In genomic region chr12:64733857-64734256, GRCh38 we compare ENCODE assay signal across 11 cellular contexts. TPM values are rescaled to one million over a fixed set of nuclear protein-coding genes. Genes with fewer than 3 reads are reported as not detected.
A peak's percentile ranks its signal among the peaks of the same experiment; 100 is the strongest.
DNase-seq lines count a peak whose midpoint lies in the region; ATAC-seq and TF ChIP-seq lines count a peak whose summit lies in the region.
"Had no signal": no experiment of that assay in that cellular context is flagged by ENCODE, and none has a peak within 500 bp of the region (broad histone marks: within the 10 kb centered on the region; RNA-seq: fewer than 3 reads in every experiment).

No MANE protein-coding gene starts in this region.

- H3K36me3 Mint-ChIP-seq in activated naive CD4-positive, alpha-beta T cell treated with anti-CD3 and anti-CD28 coated beads for 36 hours (ENCODE audit: low read depth), result peaks cover 24% of the 10 kb centered on the region

- H3K27ac Mint-ChIP-seq in activated naive CD4-positive, alpha-beta T cell treated with anti-CD3 and anti-CD28 coated beads for 36 hours, result no peak overlapping the region
- H3K27ac Mint-ChIP-seq: activated B cell treated with CpG ODN at 0.5 μM for 24 hours had no signal

- intact Hi-C loops in left cardiac atrium (cut with DNase I), result no loop called here
- intact Hi-C loops in activated naive CD4-positive, alpha-beta T cell treated with anti-CD3 and anti-CD28 coated beads for 36 hours (cut with micrococcal nuclease), result no loop called here

- DNase-seq in NCI-H510A treated with DMSO at 0.1 percent for 48 hours (lab: John Stamatoyannopoulos, UW), result peak; percentile 21
- no peak for DNase-seq in NCI-H510A (lab: John Stamatoyannopoulos, UW)
- peak; percentile 74 for DNase-seq in left cardiac atrium
- peak; percentile 53 for DNase-seq in ureter (ENCODE audit: low spot score)
- no peak for DNase-seq in activated naive CD4-positive, alpha-beta T cell treated with anti-CD3 and anti-CD28 coated beads for 36 hours
- no peak for DNase-seq in NCI-H82 treated with DMSO at 0.1 percent for 48 hours (lab: John Stamatoyannopoulos, UW; ENCODE audit: unreplicated experiment)
- DNase-seq: activated B cell treated with CpG ODN at 0.5 μM for 24 hours, NCI-H1092 treated with DMSO at 0.1 percent for 48 hours, uterus had no signal

- CTCF ChIA-PET in activated naive CD4-positive, alpha-beta T cell treated with anti-CD3 and anti-CD28 coated beads for 36 hours (lab: Charles Lee), result interaction anchor here (1.3 to 1.5 kb wide), 2 partner anchors 38 to 184 kb away, joined by 3 read pairs; no protein-coding TSS in a partner anchor

- peaks cover 33% of the 10 kb centered on the region for H3K4me1 Mint-ChIP-seq in activated naive CD4-positive, alpha-beta T cell treated with anti-CD3 and anti-CD28 coated beads for 36 hours (ENCODE audit: low read depth)

- peak; percentile 82 for ATAC-seq in SK-N-SH treated with all-trans-retinoic acid at 6 μM for 48 hours
- ATAC-seq in left cardiac atrium, result peak; percentile 94
- no peak for ATAC-seq in HG03520 (IDR thresholded peaks at IDR 0.05; ENCODE audit: unreplicated experiment)

- H3K9me3 Mint-ChIP-seq in activated naive CD4-positive, alpha-beta T cell treated with anti-CD3 and anti-CD28 coated beads for 36 hours, result no peaks in the 10 kb centered on the region
- H3K9me3 Mint-ChIP-seq: activated B cell treated with CpG ODN at 0.5 μM for 24 hours had no signal

- no peak overlapping the region for H3K4me3 Mint-ChIP-seq in activated naive CD4-positive, alpha-beta T cell treated with anti-CD3 and anti-CD28 coated beads for 36 hours
- H3K4me3 Mint-ChIP-seq: activated B cell treated with CpG ODN at 0.5 μM for 24 hours had no signal

- no peaks in the 10 kb centered on the region for H3K27me3 Mint-ChIP-seq in activated naive CD4-positive, alpha-beta T cell treated with anti-CD3 and anti-CD28 coated beads for 36 hours (ENCODE audit: low read depth)
- H3K27me3 Mint-ChIP-seq: activated B cell treated with CpG ODN at 0.5 μM for 24 hours had no signal

TF ChIP-seq in SK-N-SH treated with all-trans-retinoic acid at 6 μM for 48 hours, 23 proteins besides CTCF, POLR2A, EP300 and RAD21:
- TF ChIP-seq ZC3H10 (CRISPR knock-in tag; IDR thresholded peaks at IDR 0.05) (no peak), ZNF70 (CRISPR knock-in tag; IDR thresholded peaks at IDR 0.05) (no peak), CSDC2 (CRISPR knock-in tag; IDR thresholded peaks at IDR 0.05) (no peak), ISL1 (CRISPR knock-in tag; IDR thresholded peaks at IDR 0.05) (no peak), ESRRG (CRISPR knock-in tag; IDR thresholded peaks at IDR 0.05) (no peak), GLIS3 (CRISPR knock-in tag; IDR thresholded peaks at IDR 0.05) (no peak), OSR1 (CRISPR knock-in tag; IDR thresholded peaks at IDR 0.05) (no peak), RARB (CRISPR knock-in tag; IDR thresholded peaks at IDR 0.05) (no peak), TOX (CRISPR knock-in tag; IDR thresholded peaks at IDR 0.05; ENCODE audit: borderline replicate concordance) (no peak), ZFP30 (CRISPR knock-in tag; IDR thresholded peaks at IDR 0.05) (no peak)
- TF ChIP-seq, protein P1, sequence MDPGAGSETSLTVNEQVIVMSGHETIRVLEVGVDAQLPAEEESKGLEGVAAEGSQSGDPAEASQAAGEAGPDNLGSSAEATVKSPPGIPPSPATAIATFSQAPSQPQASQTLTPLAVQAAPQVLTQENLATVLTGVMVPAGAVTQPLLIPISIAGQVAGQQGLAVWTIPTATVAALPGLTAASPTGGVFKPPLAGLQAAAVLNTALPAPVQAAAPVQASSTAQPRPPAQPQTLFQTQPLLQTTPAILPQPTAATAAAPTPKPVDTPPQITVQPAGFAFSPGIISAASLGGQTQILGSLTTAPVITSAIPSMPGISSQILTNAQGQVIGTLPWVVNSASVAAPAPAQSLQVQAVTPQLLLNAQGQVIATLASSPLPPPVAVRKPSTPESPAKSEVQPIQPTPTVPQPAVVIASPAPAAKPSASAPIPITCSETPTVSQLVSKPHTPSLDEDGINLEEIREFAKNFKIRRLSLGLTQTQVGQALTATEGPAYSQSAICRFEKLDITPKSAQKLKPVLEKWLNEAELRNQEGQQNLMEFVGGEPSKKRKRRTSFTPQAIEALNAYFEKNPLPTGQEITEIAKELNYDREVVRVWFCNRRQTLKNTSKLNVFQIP (CRISPR knock-in tag; IDR thresholded peaks at IDR 0.05; ENCODE audit: borderline replicate concordance, low read depth), result no peak

RNA-seq across cellular contexts. Expression of gene GNS, which starts 25.3 kb away (rescaled TPM):
- total RNA-seq in left cardiac atrium (100 to 1,000 TPM; 102 to 110 TPM), ureter (137 TPM)
- total RNA-seq in activated naive CD4-positive, alpha-beta T cell treated with anti-CD3 and anti-CD28 coated beads for 36 hours, result 10 to 100 TPM; 14.3 to 14.6 TPM

Comparison
In these comparisons a context has a peak if more than half of its experiments do, and no peak if none do; other contexts are left out.
1. DNase-seq: peak in NCI-H510A treated with DMSO at 0.1 percent for 48 hours (single experiment), left cardiac atrium (single experiment) and ureter (single experiment); none in NCI-H510A (single experiment), activated naive CD4-positive, alpha-beta T cell treated with anti-CD3 and anti-CD28 coated beads for 36 hours (single experiment) and NCI-H82 treated with DMSO at 0.1 percent for 48 hours (single experiment).